Comparison of ENCODE assay signal across 17 cellular contexts in the genomic region with DNA sequence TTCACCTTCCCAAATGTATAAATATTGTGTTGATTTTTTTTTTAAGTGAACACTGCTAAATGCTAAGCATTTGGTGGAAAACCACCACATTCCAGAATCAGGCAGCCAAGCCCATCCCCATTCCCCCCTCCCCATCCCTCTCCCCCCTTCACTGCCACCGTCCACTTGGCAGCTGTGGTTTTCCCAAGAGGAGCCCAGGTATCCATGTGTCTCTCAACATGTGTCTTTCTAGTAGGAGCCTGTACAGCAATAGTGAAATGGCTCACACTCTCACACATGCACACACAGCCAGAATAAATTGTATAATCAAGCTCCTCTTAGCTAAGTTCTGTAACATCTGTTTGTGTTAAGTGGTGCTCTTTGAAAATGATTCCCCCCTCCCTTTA. TPM values are rescaled to one million over a fixed set of nuclear protein-coding genes. Genes with fewer than 3 reads are reported as not detected.
DNase-seq lines count a peak whose midpoint lies in the region; ATAC-seq and TF ChIP-seq lines count a peak whose summit lies in the region.
"Had no signal": no experiment of that assay in that cellular context is flagged by ENCODE, and none has a peak within 500 bp of the region (broad histone marks: within the 10 kb centered on the region; RNA-seq: fewer than 3 reads in every experiment).

No MANE protein-coding gene starts in this region.

- 69 to 79% methylated on average over 1 of the region's 1 CpG for WGBS in sigmoid colon, 2 donors

- H3K4me3 ChIP-seq in sigmoid colon: no peak overlapping the region
- H3K4me3 ChIP-seq: BLaER1, GM12878, GM23248 had no signal

- peaks cover 94% of the 10 kb centered on the region for H3K4me1 Mint-ChIP-seq in nephron progenitor cell
- H3K4me1 Mint-ChIP-seq in activated CD4-positive, alpha-beta T cell treated with anti-CD3 and anti-CD28 coated beads for 36 hours: no peaks in the 10 kb centered on the region
- peaks cover 2% of the 10 kb centered on the region for H3K4me1 Mint-ChIP-seq in activated T-helper 2 cell treated with anti-CD3 and anti-CD28 coated beads, Interferon-gamma antibody, Interleukin-2, Interleukin-4, amounts not matched to agents 10 μg/mL and 5 μg/mL and 100 μg/mL, durations not matched to agents 14 hours and 24 hours and 36 hours (ENCODE audit: low read depth)

- H3K9me3 ChIP-seq in sigmoid colon: no peaks in the 10 kb centered on the region
- H3K9me3 ChIP-seq: BLaER1, Caco-2 had no signal

- POLR2A ChIA-PET in activated CD4-positive, alpha-beta T cell treated with anti-CD3 and anti-CD28 coated beads for 36 hours (lab: Charles Lee): no interaction called here

- CTCF ChIA-PET in activated CD4-positive, alpha-beta T cell treated with anti-CD3 and anti-CD28 coated beads for 36 hours (lab: Charles Lee): no interaction called here

- DNase-seq in NCI-H1105 treated with DMSO at 0.1 percent for 48 hours (lab: John Stamatoyannopoulos, UW): peak; percentile 23
- no peak for DNase-seq in NCI-H1105 (lab: John Stamatoyannopoulos, UW)
- DNase-seq in NCI-H524 treated with DMSO at 0.1 percent for 48 hours (lab: John Stamatoyannopoulos, UW): peak; percentile 8
- DNase-seq in nephron progenitor cell: no peak
- peak; percentile 25 for DNase-seq in sigmoid colon
- DNase-seq in stimulated activated CD4-positive, alpha-beta T cell treated with anti-CD3 and anti-CD28 coated beads, Interleukin-15, amount 100 ng/mL, for 24 hours: no peak
- no peak for DNase-seq in activated CD4-positive, alpha-beta T cell treated with anti-CD3 and anti-CD28 coated beads for 36 hours
- DNase-seq in activated T-helper 2 cell treated with anti-CD3 and anti-CD28 coated beads, Interferon-gamma antibody, Interleukin-2, Interleukin-4, amounts not matched to agents 10 μg/mL and 5 μg/mL and 100 μg/mL, durations not matched to agents 14 hours and 24 hours and 36 hours (ENCODE audit: low spot score): no peak
- DNase-seq: 8988T; AML-193; Caco-2; CD8-positive, alpha-beta memory T cell; GM23248 had no signal

- H3K27me3 Mint-ChIP-seq in nephron progenitor cell (ENCODE audit: low read depth, poor library complexity): peaks cover 4% of the 10 kb centered on the region
- H3K27me3 Mint-ChIP-seq in activated CD4-positive, alpha-beta T cell treated with anti-CD3 and anti-CD28 coated beads for 36 hours: peaks cover 13% of the 10 kb centered on the region
- peaks cover 7% of the 10 kb centered on the region for H3K27me3 Mint-ChIP-seq in activated T-helper 2 cell treated with anti-CD3 and anti-CD28 coated beads, Interferon-gamma antibody, Interleukin-2, Interleukin-4, amounts not matched to agents 10 μg/mL and 5 μg/mL and 100 μg/mL, durations not matched to agents 14 hours and 24 hours and 36 hours (ENCODE audit: low read depth)

- TF ChIP-seq EP300 in sigmoid colon (IDR thresholded peaks at IDR 0.05): no peak

- intact Hi-C loops in sigmoid colon (cut with DNase I): no loop called here
- intact Hi-C loops in activated CD4-positive, alpha-beta T cell treated with anti-CD3 and anti-CD28 coated beads for 36 hours (cut with DNase I, micrococcal nuclease): no loop called here
- intact Hi-C loops in activated T-helper 2 cell treated with anti-CD3 and anti-CD28 coated beads, Interferon-gamma antibody, Interleukin-2, Interleukin-4, amounts not matched to agents 10 μg/mL and 5 μg/mL and 100 μg/mL, durations not matched to agents 14 hours and 24 hours and 36 hours (cut with micrococcal nuclease): no loop called here

- H3K27ac Mint-ChIP-seq in nephron progenitor cell: peak overlapping the region; percentile 87
- no peak overlapping the region for H3K27ac Mint-ChIP-seq in activated CD4-positive, alpha-beta T cell treated with anti-CD3 and anti-CD28 coated beads for 36 hours
- no peak overlapping the region for H3K27ac Mint-ChIP-seq in activated T-helper 2 cell treated with anti-CD3 and anti-CD28 coated beads, Interferon-gamma antibody, Interleukin-2, Interleukin-4, amounts not matched to agents 10 μg/mL and 5 μg/mL and 100 μg/mL, durations not matched to agents 14 hours and 24 hours and 36 hours
- H3K27ac Mint-ChIP-seq: CD8-positive, alpha-beta memory T cell had no signal

- H3K27ac ChIP-seq in sigmoid colon: no peak overlapping the region
- H3K27ac ChIP-seq: BLaER1, GM23248 had no signal

- peaks cover 0 to 25% (median 22%) of the 10 kb centered on the region in 4 donors for H3K4me1 ChIP-seq in sigmoid colon
- H3K4me1 ChIP-seq: Caco-2 had no signal

- H3K27me3 ChIP-seq in sigmoid colon: no peaks in the 10 kb centered on the region
- H3K27me3 ChIP-seq: BLaER1 had no signal

- H3K36me3 ChIP-seq in sigmoid colon: peaks cover 0 to 6% (median 0%) of the 10 kb centered on the region in 4 donors
- H3K36me3 ChIP-seq: BLaER1 had no signal

- no peaks in the 10 kb centered on the region for H3K36me3 Mint-ChIP-seq in nephron progenitor cell (ENCODE audit: low read depth)
- no peaks in the 10 kb centered on the region for H3K36me3 Mint-ChIP-seq in activated CD4-positive, alpha-beta T cell treated with anti-CD3 and anti-CD28 coated beads for 36 hours (ENCODE audit: low read depth)
- H3K36me3 Mint-ChIP-seq in activated T-helper 2 cell treated with anti-CD3 and anti-CD28 coated beads, Interferon-gamma antibody, Interleukin-2, Interleukin-4, amounts not matched to agents 10 μg/mL and 5 μg/mL and 100 μg/mL, durations not matched to agents 14 hours and 24 hours and 36 hours (ENCODE audit: low read depth): no peaks in the 10 kb centered on the region
- H3K36me3 Mint-ChIP-seq: CD8-positive, alpha-beta memory T cell had no signal

- no peak overlapping the region for H3K4me3 Mint-ChIP-seq in nephron progenitor cell
- H3K4me3 Mint-ChIP-seq in activated CD4-positive, alpha-beta T cell treated with anti-CD3 and anti-CD28 coated beads for 36 hours: no peak overlapping the region
- no peak overlapping the region for H3K4me3 Mint-ChIP-seq in activated T-helper 2 cell treated with anti-CD3 and anti-CD28 coated beads, Interferon-gamma antibody, Interleukin-2, Interleukin-4, amounts not matched to agents 10 μg/mL and 5 μg/mL and 100 μg/mL, durations not matched to agents 14 hours and 24 hours and 36 hours (ENCODE audit: low read depth)
- H3K4me3 Mint-ChIP-seq: CD8-positive, alpha-beta memory T cell had no signal

- TF ChIP-seq CTCF in nephron progenitor cell (IDR thresholded peaks at IDR 0.05): no peak
- no peak for TF ChIP-seq CTCF in sigmoid colon (IDR thresholded peaks at IDR 0.05)

- no peak for ATAC-seq in activated CD4-positive, alpha-beta T cell treated with anti-CD3 and anti-CD28 coated beads for 36 hours
- ATAC-seq: GM12878, HCT116 had no signal

- no peak for TF ChIP-seq POLR2A in sigmoid colon (IDR thresholded peaks at IDR 0.05)

- H3K9me3 Mint-ChIP-seq in nephron progenitor cell: peaks cover 4% of the 10 kb centered on the region
- no peaks in the 10 kb centered on the region for H3K9me3 Mint-ChIP-seq in activated CD4-positive, alpha-beta T cell treated with anti-CD3 and anti-CD28 coated beads for 36 hours (ENCODE audit: low read depth)
- no peaks in the 10 kb centered on the region for H3K9me3 Mint-ChIP-seq in activated T-helper 2 cell treated with anti-CD3 and anti-CD28 coated beads, Interferon-gamma antibody, Interleukin-2, Interleukin-4, amounts not matched to agents 10 μg/mL and 5 μg/mL and 100 μg/mL, durations not matched to agents 14 hours and 24 hours and 36 hours

RNA-seq across cellular contexts. Expression of gene BACE2, which starts 43.1 kb away (rescaled TPM):
- total RNA-seq in sigmoid colon: 100 to 1,000 TPM in 1 of 4 donors, 10 to 100 TPM in 3; 52.1 to 204 (median 53.1) TPM
- 10 to 100 TPM; 12.0 to 71.6 (median 13.2) TPM for polyA plus RNA-seq in sigmoid colon
- under 1 TPM; 0.25 to 0.50 TPM for total RNA-seq in activated CD4-positive, alpha-beta T cell treated with anti-CD3 and anti-CD28 coated beads for 36 hours
- 2.2 and 2.6 TPM in 2 replicates for total RNA-seq in activated T-helper 2 cell treated with anti-CD3 and anti-CD28 coated beads, Interferon-gamma antibody, Interleukin-2, Interleukin-4, amounts not matched to agents 10 μg/mL and 5 μg/mL and 100 μg/mL, durations not matched to agents 14 hours and 24 hours and 36 hours
- total RNA-seq: G401 had no signal

Comparison
In these comparisons a context has a peak if more than half of its experiments do, and no peak if none do; other contexts are left out.
1. DNase-seq: peak in NCI-H1105 treated with DMSO at 0.1 percent for 48 hours (single experiment), NCI-H524 treated with DMSO at 0.1 percent for 48 hours (single experiment) and sigmoid colon (single experiment); none in NCI-H1105 (single experiment), nephron progenitor cell (single experiment), stimulated activated CD4-positive, alpha-beta T cell treated with anti-CD3 and anti-CD28 coated beads, Interleukin-15, amount 100 ng/mL, for 24 hours (single experiment), activated CD4-positive, alpha-beta T cell treated with anti-CD3 and anti-CD28 coated beads for 36 hours (single experiment) and activated T-helper 2 cell treated with anti-CD3 and anti-CD28 coated beads, Interferon-gamma antibody, Interleukin-2, Interleukin-4, amounts not matched to agents 10 μg/mL and 5 μg/mL and 100 μg/mL, durations not matched to agents 14 hours and 24 hours and 36 hours (single experiment).
2. RNA of gene BACE2, which starts 43.1 kb away (total RNA-seq): 52.1 to 204 TPM in sigmoid colon; 2.2 to 2.6 TPM in activated T-helper 2 cell treated with anti-CD3 and anti-CD28 coated beads, Interferon-gamma antibody, Interleukin-2, Interleukin-4, amounts not matched to agents 10 μg/mL and 5 μg/mL and 100 μg/mL, durations not matched to agents 14 hours and 24 hours and 36 hours and 0.25 to 0.50 TPM in activated CD4-positive, alpha-beta T cell treated with anti-CD3 and anti-CD28 coated beads for 36 hours; every median in the first group is over 10 times any median in the second.